Comparison of ENCODE assay signal across 2 cellular contexts in the genomic region with DNA sequence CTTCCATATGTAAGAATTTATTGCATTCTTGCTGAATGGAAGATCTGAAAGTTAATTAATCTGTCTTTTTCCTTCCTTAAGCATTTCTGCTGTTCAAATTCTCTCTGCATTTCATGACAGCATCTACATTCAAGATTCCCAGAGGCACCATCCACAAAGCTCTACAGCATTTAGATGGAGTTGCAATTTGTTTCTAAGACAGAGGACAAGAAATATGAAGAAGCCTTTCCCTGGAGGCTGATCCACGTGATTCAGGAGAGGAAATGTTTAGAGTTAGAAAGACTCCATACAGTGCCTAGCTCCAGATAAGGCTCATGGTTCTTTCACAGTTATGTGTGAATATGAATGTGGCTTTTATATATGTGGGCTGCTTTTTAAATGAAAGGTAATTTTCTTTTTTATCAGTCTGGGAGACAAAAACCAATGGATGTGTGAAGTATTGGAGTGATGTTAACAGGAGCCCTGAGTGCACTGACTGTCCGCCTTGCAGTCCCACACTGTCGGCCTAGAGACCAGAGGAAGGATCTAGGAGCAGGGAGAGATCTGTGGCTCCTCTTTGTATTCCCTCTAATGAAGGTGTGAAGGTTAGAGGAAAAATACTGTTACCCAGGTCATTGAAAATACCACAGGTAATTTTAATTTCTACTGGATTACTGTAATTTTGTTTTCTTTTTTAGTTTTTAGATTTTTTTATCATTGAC.
A peak's percentile ranks its signal among the peaks of the same experiment; 100 is the strongest.
TF ChIP-seq lines count a peak whose summit lies in the region.

No MANE protein-coding gene starts in this region.

TF ChIP-seq in H1, 55 proteins besides CTCF, POLR2A, EP300 and RAD21:
- TF ChIP-seq BRCA1 (IDR thresholded peaks at IDR 0.05; ENCODE audit: low read depth, low read length) (no peak), JUN (IDR thresholded peaks at IDR 0.05; ENCODE audit: low read depth, low read length) (no peak), RFX5 (IDR thresholded peaks at IDR 0.05; ENCODE audit: borderline replicate concordance, low read depth, low read length) (no peak), POU5F1 (IDR thresholded peaks at IDR 0.05; ENCODE audit: low read depth, low read length) (no peak), RXRA (IDR thresholded peaks at IDR 0.05; ENCODE audit: insufficient read depth, low read depth, low read length) (no peak), BCL11A (IDR thresholded peaks at IDR 0.05; ENCODE audit: low read depth in 2 of 2, low read length in 2 of 2) (no peak), HDAC6 (IDR thresholded peaks at IDR 0.05; ENCODE audit: low read depth, low read length) (no peak), NANOG (IDR thresholded peaks at IDR 0.05; ENCODE audit: insufficient read depth, low read depth, low read length, poor library complexity, severe bottlenecking) (no peak), GABPA (IDR thresholded peaks at IDR 0.05; ENCODE audit: borderline replicate concordance, insufficient read depth, low read length) (no peak), CREB1 (IDR thresholded peaks at IDR 0.05) (no peak), KDM4A (IDR thresholded peaks at IDR 0.05; ENCODE audit: low read depth, low read length, severe bottlenecking) (no peak), SP1 (IDR thresholded peaks at IDR 0.05; ENCODE audit: low read depth, low read length) (no peak), KDM5A (IDR thresholded peaks at IDR 0.05; ENCODE audit: low read length) (no peak), ZNF274 (IDR thresholded peaks at IDR 0.05; ENCODE audit: borderline replicate concordance, extremely low read depth, low read length) (no peak)
- TF ChIP-seq, protein P1, sequence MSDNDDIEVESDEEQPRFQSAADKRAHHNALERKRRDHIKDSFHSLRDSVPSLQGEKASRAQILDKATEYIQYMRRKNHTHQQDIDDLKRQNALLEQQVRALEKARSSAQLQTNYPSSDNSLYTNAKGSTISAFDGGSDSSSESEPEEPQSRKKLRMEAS (IDR thresholded peaks at IDR 0.05), result no peak

TF ChIP-seq in neural cell, 6 proteins besides CTCF, POLR2A, EP300 and RAD21:
- peak; percentile 58 for TF ChIP-seq POLR2AphosphoS5 (IDR thresholded peaks at IDR 0.05)
- TF ChIP-seq, protein P2, sequence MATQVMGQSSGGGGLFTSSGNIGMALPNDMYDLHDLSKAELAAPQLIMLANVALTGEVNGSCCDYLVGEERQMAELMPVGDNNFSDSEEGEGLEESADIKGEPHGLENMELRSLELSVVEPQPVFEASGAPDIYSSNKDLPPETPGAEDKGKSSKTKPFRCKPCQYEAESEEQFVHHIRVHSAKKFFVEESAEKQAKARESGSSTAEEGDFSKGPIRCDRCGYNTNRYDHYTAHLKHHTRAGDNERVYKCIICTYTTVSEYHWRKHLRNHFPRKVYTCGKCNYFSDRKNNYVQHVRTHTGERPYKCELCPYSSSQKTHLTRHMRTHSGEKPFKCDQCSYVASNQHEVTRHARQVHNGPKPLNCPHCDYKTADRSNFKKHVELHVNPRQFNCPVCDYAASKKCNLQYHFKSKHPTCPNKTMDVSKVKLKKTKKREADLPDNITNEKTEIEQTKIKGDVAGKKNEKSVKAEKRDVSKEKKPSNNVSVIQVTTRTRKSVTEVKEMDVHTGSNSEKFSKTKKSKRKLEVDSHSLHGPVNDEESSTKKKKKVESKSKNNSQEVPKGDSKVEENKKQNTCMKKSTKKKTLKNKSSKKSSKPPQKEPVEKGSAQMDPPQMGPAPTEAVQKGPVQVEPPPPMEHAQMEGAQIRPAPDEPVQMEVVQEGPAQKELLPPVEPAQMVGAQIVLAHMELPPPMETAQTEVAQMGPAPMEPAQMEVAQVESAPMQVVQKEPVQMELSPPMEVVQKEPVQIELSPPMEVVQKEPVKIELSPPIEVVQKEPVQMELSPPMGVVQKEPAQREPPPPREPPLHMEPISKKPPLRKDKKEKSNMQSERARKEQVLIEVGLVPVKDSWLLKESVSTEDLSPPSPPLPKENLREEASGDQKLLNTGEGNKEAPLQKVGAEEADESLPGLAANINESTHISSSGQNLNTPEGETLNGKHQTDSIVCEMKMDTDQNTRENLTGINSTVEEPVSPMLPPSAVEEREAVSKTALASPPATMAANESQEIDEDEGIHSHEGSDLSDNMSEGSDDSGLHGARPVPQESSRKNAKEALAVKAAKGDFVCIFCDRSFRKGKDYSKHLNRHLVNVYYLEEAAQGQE (IDR thresholded peaks at IDR 0.05; ENCODE audit: borderline replicate concordance), result peak; percentile 75
- TF ChIP-seq SMC3 (conservative IDR thresholded peaks at IDR 0.05; ENCODE audit: poor library complexity), result no peak
- no peak for TF ChIP-seq EZH2 (IDR thresholded peaks at IDR 0.05; ENCODE audit: borderline replicate concordance, insufficient read depth, low read length, poor library complexity, severe bottlenecking)
- TF ChIP-seq MXI1 (conservative IDR thresholded peaks at IDR 0.05; ENCODE audit: poor library complexity, severe bottlenecking), result no peak
- TF ChIP-seq TAF1 (IDR thresholded peaks at IDR 0.05; ENCODE audit: low read depth), result no peak
